Comparison of ENCODE assay signal across 8 cellular contexts in the genomic region with DNA sequence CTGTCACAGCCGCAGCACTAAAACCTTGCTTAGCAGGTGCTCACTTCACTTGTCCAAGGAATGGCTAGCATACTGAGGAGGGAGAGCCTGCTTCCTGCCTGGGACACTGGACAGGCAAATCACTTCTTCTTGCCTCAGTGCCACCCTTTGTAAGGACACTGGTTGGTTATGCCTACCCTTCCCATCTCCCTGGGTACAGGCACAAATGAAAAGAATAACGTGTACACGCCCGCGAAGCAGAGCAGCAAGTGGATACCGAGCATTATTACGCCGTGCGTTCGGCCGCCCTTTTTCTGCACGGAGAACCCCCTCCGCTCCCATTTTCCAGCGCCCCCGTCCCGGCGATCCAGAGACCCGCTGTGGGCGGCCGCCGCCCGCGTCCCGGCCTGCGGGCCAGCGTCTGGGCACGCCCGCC. TPM values are rescaled to one million over a fixed set of nuclear protein-coding genes. Genes with fewer than 3 reads are reported as not detected.
DNase-seq lines count a peak whose midpoint lies in the region; ATAC-seq and TF ChIP-seq lines count a peak whose summit lies in the region.

No MANE protein-coding gene starts in this region.

- H3K36me3 Mint-ChIP-seq in activated CD4-positive, alpha-beta T cell treated with anti-CD3 and anti-CD28 coated beads, Interleukin-2, amount 10 ng/mL, durations not matched to agents 24 days and 14 days (ENCODE audit: low read depth): peaks cover 21% of the 10 kb centered on the region
- no peaks in the 10 kb centered on the region for H3K36me3 Mint-ChIP-seq in GM23338 (ENCODE audit: low read depth)

- no peaks in the 10 kb centered on the region for H3K27me3 Mint-ChIP-seq in activated CD4-positive, alpha-beta T cell treated with anti-CD3 and anti-CD28 coated beads, Interleukin-2, amount 10 ng/mL, durations not matched to agents 24 days and 14 days
- H3K27me3 Mint-ChIP-seq in GM23338 (ENCODE audit: insufficient read depth, low read depth, poor library complexity): peaks cover 18% of the 10 kb centered on the region

- peak overlapping the region; percentile 97 for H3K4me2 ChIP-seq in GM23338
- peak overlapping the region; percentile 84 for H3K4me2 ChIP-seq in skeletal muscle satellite cell (ENCODE audit: low read length)

- H3K4me1 ChIP-seq in GM23338 (ENCODE audit: insufficient read depth): peaks cover 46% of the 10 kb centered on the region
- no peaks in the 10 kb centered on the region for H3K4me1 ChIP-seq in iPS-18a (ENCODE audit: control insufficient read depth, low read depth, low read length)
- peaks cover 34% of the 10 kb centered on the region for H3K4me1 ChIP-seq in skeletal muscle satellite cell (ENCODE audit: control insufficient read depth, insufficient read depth, low read length)

- H3K9ac ChIP-seq in iPS-18a (ENCODE audit: low read length) (peak overlapping the region; percentile 14), skeletal muscle satellite cell (ENCODE audit: low read depth, low read length) (peak overlapping the region; percentile 82)

- peaks cover 31% of the 10 kb centered on the region for H3K27me3 ChIP-seq in GM23338 (ENCODE audit: insufficient read depth)
- H3K27me3 ChIP-seq in iPS-18a (ENCODE audit: control insufficient read depth, insufficient read depth, low read length): peaks cover 30% of the 10 kb centered on the region
- no peaks in the 10 kb centered on the region for H3K27me3 ChIP-seq in skeletal muscle satellite cell (ENCODE audit: control insufficient read depth, insufficient read depth, low read length)

- peak overlapping the region; percentile 80 for H3K4me3 Mint-ChIP-seq in activated CD4-positive, alpha-beta T cell treated with anti-CD3 and anti-CD28 coated beads, Interleukin-2, amount 10 ng/mL, durations not matched to agents 24 days and 14 days
- peak overlapping the region; percentile 88 for H3K4me3 Mint-ChIP-seq in GM23338

- peak overlapping the region; percentile 70 for H3K27ac Mint-ChIP-seq in activated CD4-positive, alpha-beta T cell treated with anti-CD3 and anti-CD28 coated beads, Interleukin-2, amount 10 ng/mL, durations not matched to agents 24 days and 14 days
- H3K27ac Mint-ChIP-seq in GM23338: no peak overlapping the region; the same call in 1 of the 2 replicates

- H3K9me3 ChIP-seq in KOPT-K1 (ENCODE audit: insufficient read depth, low read length, poor library complexity, severe bottlenecking) (no peaks in the 10 kb centered on the region), iPS-18a (ENCODE audit: control insufficient read depth, low read depth, low read length) (no peaks in the 10 kb centered on the region), skeletal muscle satellite cell (replicated peaks; ENCODE audit: low read length) (no peaks in the 10 kb centered on the region)

- ATAC-seq in GM23338: peak; percentile 14

- H3K4me3 ChIP-seq in GM23338: peak overlapping the region; percentile 79
- H3K4me3 ChIP-seq in iPS-18a (ENCODE audit: low read length): peak overlapping the region; percentile 79
- peak overlapping the region; percentile 90 for H3K4me3 ChIP-seq in skeletal muscle satellite cell (ENCODE audit: low read length)

- DNase-seq in activated CD4-positive, alpha-beta T cell treated with anti-CD3 and anti-CD28 coated beads, Interleukin-2, amount 10 ng/mL, durations not matched to agents 24 days and 14 days: no peak
- DNase-seq in activated CD4-positive, alpha-beta T cell treated with anti-CD3 and anti-CD28 coated beads for 48 hours: no peak
- no peak for DNase-seq in GM23338 (ENCODE audit: low spot score)
- DNase-seq in stimulated activated CD4-positive, alpha-beta T cell treated with anti-CD3 and anti-CD28 coated beads, Interleukin-4, amount 100 ng/mL, for 4 hours: no peak

- intact Hi-C loops in activated CD4-positive, alpha-beta T cell treated with anti-CD3 and anti-CD28 coated beads, Interleukin-2, amount 10 ng/mL, durations not matched to agents 24 days and 14 days (cut with micrococcal nuclease): loop anchor here (2.0 to 10.0 kb wide), 3 partner anchors 48 to 94 kb away; a partner anchor contains a TSS

- TF ChIP-seq CTCF in GM23338 (conservative IDR thresholded peaks at IDR 0.05; ENCODE audit: low read depth in 2 of 2): no peak

- H3K36me3 ChIP-seq in GM23338 (ENCODE audit: insufficient read depth) (no peaks in the 10 kb centered on the region), KOPT-K1 (ENCODE audit: insufficient read depth, low read length) (no peaks in the 10 kb centered on the region), iPS-18a (ENCODE audit: control insufficient read depth, low read depth, low read length) (no peaks in the 10 kb centered on the region), skeletal muscle satellite cell (ENCODE audit: insufficient read depth, low read length) (no peaks in the 10 kb centered on the region)

- H3K79me2 ChIP-seq in GM23338 (replicated peaks; ENCODE audit: insufficient read depth): peaks cover 41% of the 10 kb centered on the region

- H4K20me1 ChIP-seq in GM23338 (replicated peaks; ENCODE audit: insufficient read depth): no peaks in the 10 kb centered on the region; the same call in 1 of the 2 replicates

- H3F3A ChIP-seq in GM23338 (replicated peaks; ENCODE audit: low read depth): no peaks in the 10 kb centered on the region; the same call in 1 of the 2 replicates

- peak overlapping the region; percentile 96 for H2AFZ ChIP-seq in GM23338

- H3K27ac ChIP-seq in GM23338 (ENCODE audit: low read depth): no peak overlapping the region
- H3K27ac ChIP-seq in KOPT-K1 (ENCODE audit: low read depth, low read length, poor library complexity, severe bottlenecking): peak overlapping the region; percentile 33
- H3K27ac ChIP-seq in angular gyrus (ENCODE audit: low read depth, low read length): peak overlapping the region; percentile 87
- no peak overlapping the region for H3K27ac ChIP-seq in iPS-18a (ENCODE audit: low read length)

- H3K9me3 Mint-ChIP-seq in activated CD4-positive, alpha-beta T cell treated with anti-CD3 and anti-CD28 coated beads, Interleukin-2, amount 10 ng/mL, durations not matched to agents 24 days and 14 days: no peaks in the 10 kb centered on the region
- no peaks in the 10 kb centered on the region; the same call in 2 of the 3 replicates for H3K9me3 Mint-ChIP-seq in GM23338

- peaks cover 57% of the 10 kb centered on the region for H3K4me1 Mint-ChIP-seq in activated CD4-positive, alpha-beta T cell treated with anti-CD3 and anti-CD28 coated beads, Interleukin-2, amount 10 ng/mL, durations not matched to agents 24 days and 14 days
- peaks cover 49% of the 10 kb centered on the region for H3K4me1 Mint-ChIP-seq in GM23338

- H3K9me2 ChIP-seq in GM23338 (ENCODE audit: insufficient read depth): no peaks in the 10 kb centered on the region

TF ChIP-seq in GM23338, 12 proteins besides CTCF, POLR2A, EP300 and RAD21 (continues in another document):
- no peak for TF ChIP-seq POLR2AphosphoS5 (IDR thresholded peaks at IDR 0.05; ENCODE audit: low read depth)
- TF ChIP-seq EZH2phosphoT487 (IDR thresholded peaks at IDR 0.05; ENCODE audit: unreplicated experiment): no peak
- TF ChIP-seq CREB1 (CRISPR knock-in tag; IDR thresholded peaks at IDR 0.05; ENCODE audit: low read depth): no peak

RNA-seq across cellular contexts. Expression of a gene that starts 0.3 kb away (rescaled TPM):
- total RNA-seq in activated CD4-positive, alpha-beta T cell treated with anti-CD3 and anti-CD28 coated beads, Interleukin-2, amount 10 ng/mL, durations not matched to agents 24 days and 14 days: 39.5 and 42.7 TPM in 2 replicates
- 12.4 and 14.8 TPM in 2 replicates for total RNA-seq in GM23338 (2014; rRNA removed; shearing (Covaris generic))
- polyA plus RNA-seq in GM23338 (2016; fragmentation: Nextera tagmentation; extraction: Ambion mirVana): 5.0 and 7.1 TPM in 2 replicates
- 7.1 and 10.9 TPM in 2 replicates for total RNA-seq in skeletal muscle satellite cell (2012; rRNA removed)

Comparison
In these comparisons a context has a peak if more than half of its experiments do, and no peak if none do; other contexts are left out.
1. H3K27ac ChIP-seq: peak in KOPT-K1 (single experiment) and angular gyrus (single experiment); none in GM23338 (single experiment) and iPS-18a (single experiment).
2. Peak in every context shown above with its lines, with median percentiles within 50 percentile points of each other: H3K4me3 ChIP-seq.